7 cellular contexts compared by ENCODE assay signal in the genomic region with DNA sequence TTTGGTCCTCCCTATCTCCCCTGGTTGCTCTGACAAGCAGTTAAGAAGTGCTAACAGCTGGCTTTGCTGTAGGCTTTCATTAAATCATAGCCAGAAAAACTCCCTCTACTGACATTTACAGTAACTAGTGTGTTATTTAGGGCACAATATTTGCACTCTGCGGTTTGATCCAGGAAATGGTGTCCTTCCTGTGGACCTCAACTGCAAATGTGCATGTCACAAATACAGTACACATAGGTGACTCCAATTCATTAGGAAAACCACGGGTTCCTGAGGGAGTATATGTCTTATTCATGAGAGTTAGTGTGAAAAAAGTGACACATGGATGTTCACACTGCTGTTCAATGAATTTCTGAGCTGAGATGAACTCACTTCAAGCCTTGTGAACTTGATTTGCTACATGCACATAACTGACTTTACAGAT.
DNase-seq lines count a peak whose midpoint lies in the region; ATAC-seq and TF ChIP-seq lines count a peak whose summit lies in the region.

No MANE protein-coding gene starts in this region.

- peaks cover 5% of the 10 kb centered on the region for H3K36me3 Mint-ChIP-seq in stimulated activated effector memory CD8-positive, alpha-beta T cell treated with anti-CD3 and anti-CD28 coated beads, Interleukin-12 subunit alpha, Interleukin-12 subunit beta, amount 100 ng/mL, for 72 hours
- no peaks in the 10 kb centered on the region for H3K36me3 Mint-ChIP-seq in Caco-2 (ENCODE audit: insufficient read depth, unreplicated experiment)

- POLR2A ChIA-PET in Caco-2 (lab: Charles Lee): no interaction called here

- no peaks in the 10 kb centered on the region for H3K27me3 Mint-ChIP-seq in Caco-2 (ENCODE audit: insufficient read depth, unreplicated experiment)

- intact Hi-C loops in Caco-2 (cut with micrococcal nuclease; ENCODE audit: unreplicated experiment): loop anchor here (2.0 kb wide), 2 partner anchors 78 to 284 kb away; no protein-coding TSS in a partner anchor

- H3K4me3 ChIP-seq in SJCRH30 (peak overlapping the region; percentile 20), Caco-2 (ENCODE audit: low read depth, low read length) (no peak overlapping the region)

- peaks cover 35% of the 10 kb centered on the region for H3K4me1 ChIP-seq in SJCRH30
- H3K4me1 ChIP-seq in Caco-2: peaks cover 34% of the 10 kb centered on the region

- H3K9me3 Mint-ChIP-seq in stimulated activated effector memory CD8-positive, alpha-beta T cell treated with anti-CD3 and anti-CD28 coated beads, Interleukin-12 subunit alpha, Interleukin-12 subunit beta, amount 100 ng/mL, for 72 hours: no peaks in the 10 kb centered on the region
- H3K9me3 Mint-ChIP-seq in Caco-2 (ENCODE audit: unreplicated experiment): no peaks in the 10 kb centered on the region

- H3K27me3 ChIP-seq in SJCRH30 (no peaks in the 10 kb centered on the region), Caco-2 (replicated peaks; ENCODE audit: control insufficient read depth, insufficient read depth, low read length) (no peaks in the 10 kb centered on the region)

- TF ChIP-seq CTCF in GM10266 (IDR thresholded peaks at IDR 0.05; ENCODE audit: control insufficient read depth, insufficient read depth, low read depth, missing control alignments) (no peak), Caco-2 (IDR thresholded peaks at IDR 0.05; ENCODE audit: insufficient read depth in 1 of 2, low read depth in 1 of 2, low read length in 1 of 2, severe bottlenecking in 1 of 2, unreplicated experiment in 1 of 2) (no peak)

- peak overlapping the region; percentile 92 for H3K27ac ChIP-seq in SJCRH30

- H3K9me3 ChIP-seq in SJCRH30 (replicated peaks): no peaks in the 10 kb centered on the region
- H3K9me3 ChIP-seq in Caco-2: no peaks in the 10 kb centered on the region

- DNase-seq in GM10266 (ENCODE audit: extremely low spot score) (peak; percentile 21), SJCRH30 (peak; percentile 70 to 93), fibroblast of peridontal ligament (ENCODE audit: extremely low read depth) (peak; percentile 80), Caco-2 (no peak)
- peak; percentile 2 to 55 for DNase-seq in stimulated activated effector memory CD8-positive, alpha-beta T cell treated with anti-CD3 and anti-CD28 coated beads, Interleukin-12 subunit alpha, Interleukin-12 subunit beta, amount 100 ng/mL, for 72 hours (ENCODE audit: low spot score in 2 of 2)

- peak; percentile 86 for ATAC-seq in GM21381 (IDR thresholded peaks at IDR 0.05; ENCODE audit: unreplicated experiment)
- peak; percentile 83 for ATAC-seq in HG03571 (IDR thresholded peaks at IDR 0.05; ENCODE audit: unreplicated experiment)
- ATAC-seq in stimulated activated effector memory CD8-positive, alpha-beta T cell treated with anti-CD3 and anti-CD28 coated beads, Interleukin-12 subunit alpha, Interleukin-12 subunit beta, amount 100 ng/mL, for 72 hours: peak; percentile 62

- CTCF ChIA-PET in Caco-2 (lab: Charles Lee): no interaction called here

- peak overlapping the region; percentile 43 for H3K4me3 Mint-ChIP-seq in stimulated activated effector memory CD8-positive, alpha-beta T cell treated with anti-CD3 and anti-CD28 coated beads, Interleukin-12 subunit alpha, Interleukin-12 subunit beta, amount 100 ng/mL, for 72 hours
- no peak overlapping the region for H3K4me3 Mint-ChIP-seq in Caco-2 (ENCODE audit: unreplicated experiment)

- H3K36me3 ChIP-seq in SJCRH30: peaks cover 4% of the 10 kb centered on the region; the same call in 1 of the 2 replicates
- no peaks in the 10 kb centered on the region for H3K36me3 ChIP-seq in Caco-2 (ENCODE audit: control insufficient read depth, insufficient read depth, low read length)

- BruUV-seq in Caco-2 (replicated peaks; lab: Mats Ljungman, UMichigan): no TSS peak

- peak overlapping the region; percentile 57 for H3K27ac Mint-ChIP-seq in stimulated activated effector memory CD8-positive, alpha-beta T cell treated with anti-CD3 and anti-CD28 coated beads, Interleukin-12 subunit alpha, Interleukin-12 subunit beta, amount 100 ng/mL, for 72 hours
- no peak overlapping the region for H3K27ac Mint-ChIP-seq in Caco-2 (ENCODE audit: unreplicated experiment)

- H3K4me1 Mint-ChIP-seq in stimulated activated effector memory CD8-positive, alpha-beta T cell treated with anti-CD3 and anti-CD28 coated beads, Interleukin-12 subunit alpha, Interleukin-12 subunit beta, amount 100 ng/mL, for 72 hours: peaks cover 29% of the 10 kb centered on the region
- H3K4me1 Mint-ChIP-seq in Caco-2 (ENCODE audit: low read depth, unreplicated experiment): peaks cover 17% of the 10 kb centered on the region

Comparison
In these comparisons a context has a peak if more than half of its experiments do, and no peak if none do; other contexts are left out.
1. DNase-seq: peak in GM10266 (single experiment), SJCRH30 (2 of 2), fibroblast of peridontal ligament (single experiment) and stimulated activated effector memory CD8-positive, alpha-beta T cell treated with anti-CD3 and anti-CD28 coated beads, Interleukin-12 subunit alpha, Interleukin-12 subunit beta, amount 100 ng/mL, for 72 hours (2 of 2); none in Caco-2 (0 of 2).
2. Peak in every context shown above with its lines, with median percentiles within 50 percentile points of each other: ATAC-seq.